ENCODE assay signal across 1 cellular context in the genomic region with DNA sequence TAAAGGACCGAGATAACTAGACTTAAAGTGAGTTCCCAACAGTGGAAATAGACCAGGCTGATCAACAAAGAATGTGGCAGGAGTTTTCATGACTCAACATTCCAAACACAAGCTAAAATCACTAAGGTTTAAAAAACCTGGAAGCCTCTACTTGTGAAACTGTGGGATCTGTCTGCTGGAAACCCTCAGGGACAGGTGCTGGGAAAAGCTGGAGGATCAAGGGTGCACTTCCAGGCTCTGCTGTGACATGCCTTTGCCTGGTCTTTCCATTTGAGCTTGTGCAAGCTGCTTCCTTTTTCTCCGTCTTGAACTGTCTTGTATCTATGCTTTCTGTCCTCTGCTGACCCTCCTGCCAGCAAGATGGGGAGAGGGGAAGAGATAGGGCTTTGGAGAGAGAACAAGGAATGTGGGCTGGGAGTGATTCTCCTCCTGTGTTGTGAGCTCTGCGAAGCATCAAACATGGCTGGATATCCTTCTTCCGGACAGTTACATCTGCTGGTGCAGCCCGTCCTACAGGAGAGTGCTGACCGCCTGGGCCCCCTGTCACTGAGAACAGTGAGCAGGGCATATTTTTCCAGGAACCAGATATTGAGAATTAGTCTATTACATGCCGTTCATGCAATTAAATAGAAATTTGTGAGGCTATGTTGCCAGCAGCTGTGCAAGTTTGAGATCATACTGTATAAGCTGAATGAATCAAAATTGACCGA.
TF ChIP-seq lines count a peak whose summit lies in the region.

No MANE protein-coding gene starts in this region.

TF ChIP-seq in HepG2, 621 proteins besides CTCF, POLR2A, EP300 and RAD21 (continued from another document):
- TF ChIP-seq, protein P1, sequence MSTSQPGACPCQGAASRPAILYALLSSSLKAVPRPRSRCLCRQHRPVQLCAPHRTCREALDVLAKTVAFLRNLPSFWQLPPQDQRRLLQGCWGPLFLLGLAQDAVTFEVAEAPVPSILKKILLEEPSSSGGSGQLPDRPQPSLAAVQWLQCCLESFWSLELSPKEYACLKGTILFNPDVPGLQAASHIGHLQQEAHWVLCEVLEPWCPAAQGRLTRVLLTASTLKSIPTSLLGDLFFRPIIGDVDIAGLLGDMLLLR (CRISPR knock-in tag; IDR thresholded peaks at IDR 0.05) = no peak
- TF ChIP-seq ZBTB38 (CRISPR knock-in tag; IDR thresholded peaks at IDR 0.05) (no peak), ZNF234 (CRISPR knock-in tag; conservative IDR thresholded peaks at IDR 0.05) (no peak)
TF ChIP-seq in HepG2: peak in this region for 0.
